ENCODE assay signal across 11 cellular contexts in genomic region chr12:20629414-20630156, GRCh38.
DNase-seq lines count a peak whose midpoint lies in the region; ATAC-seq and TF ChIP-seq lines count a peak whose summit lies in the region.
"Had no signal": no experiment of that assay in that cellular context is flagged by ENCODE, and none has a peak within 500 bp of the region (broad histone marks: within the 10 kb centered on the region; RNA-seq: fewer than 3 reads in every experiment).

No MANE protein-coding gene starts in this region.

- no peaks in the 10 kb centered on the region for H3K79me2 ChIP-seq in KMS-11 (ENCODE audit: insufficient read depth, low read depth)

- H3K4me2 ChIP-seq in KMS-11, result peak overlapping the region; percentile 36; the same call in 1 of the 2 replicates

- peak overlapping the region; percentile 30; the same call in 1 of the 2 replicates for H3K27ac ChIP-seq in KMS-11
- H3K27ac ChIP-seq in thyroid gland, result peak overlapping the region in 1 of 3 donors; percentile 37

- H4K20me1 ChIP-seq in KMS-11 (ENCODE audit: insufficient read depth), result no peaks in the 10 kb centered on the region

- H3K36me3 ChIP-seq in KMS-11 (ENCODE audit: insufficient read depth) (no peaks in the 10 kb centered on the region), thyroid gland (no peaks in the 10 kb centered on the region)

- no peak overlapping the region for H3K4me3 Mint-ChIP-seq in activated T-helper 2 cell treated with anti-CD3 and anti-CD28 coated beads, Interferon-gamma antibody, Interleukin-2, Interleukin-4, amounts not matched to agents 10 μg/mL and 5 μg/mL and 100 μg/mL, durations not matched to agents 14 hours and 24 hours and 36 hours (ENCODE audit: low read depth)
- H3K4me3 Mint-ChIP-seq: activated T-helper 17 cell treated with anti-CD3 and anti-CD28 coated beads, Interleukin-2, amount 50 U/mL, for 72 hours had no signal

- 34 to 38% methylated on average over 6 of the region's 6 CpGs for WGBS in thyroid gland, 2 donors

- CTCF ChIA-PET in HEK293T (lab: Yijun Ruan, JAX), result no interaction called here

- H3K27me3 ChIP-seq in KMS-11 (ENCODE audit: insufficient read depth, low read depth), result no peaks in the 10 kb centered on the region
- H3K27me3 ChIP-seq in thyroid gland, result no peaks in the 10 kb centered on the region

- H3K4me3 ChIP-seq in KMS-11 (IDR thresholded peaks at IDR 0.05; ENCODE audit: insufficient read depth, low read depth, low read length), result no peak overlapping the region
- no peak overlapping the region for H3K4me3 ChIP-seq in choroid plexus epithelial cell (ENCODE audit: low read depth, low read length)
- no peak overlapping the region for H3K4me3 ChIP-seq in thyroid gland (replicated peaks in 1 of 3)

- no peak overlapping the region for H3K27ac Mint-ChIP-seq in activated T-helper 2 cell treated with anti-CD3 and anti-CD28 coated beads, Interferon-gamma antibody, Interleukin-2, Interleukin-4, amounts not matched to agents 10 μg/mL and 5 μg/mL and 100 μg/mL, durations not matched to agents 14 hours and 24 hours and 36 hours
- H3K27ac Mint-ChIP-seq: activated T-helper 17 cell treated with anti-CD3 and anti-CD28 coated beads, Interleukin-2, amount 50 U/mL, for 72 hours had no signal

- intact Hi-C loops in thyroid gland (cut with DNase I), result no loop called here
- intact Hi-C loops in activated T-helper 2 cell treated with anti-CD3 and anti-CD28 coated beads, Interferon-gamma antibody, Interleukin-2, Interleukin-4, amounts not matched to agents 10 μg/mL and 5 μg/mL and 100 μg/mL, durations not matched to agents 14 hours and 24 hours and 36 hours (cut with micrococcal nuclease), result no loop called here

- TF ChIP-seq CTCF in KMS-11 (conservative IDR thresholded peaks at IDR 0.05; ENCODE audit: low read depth, low read length) (no peak), choroid plexus epithelial cell (conservative IDR thresholded peaks at IDR 0.05; ENCODE audit: low read depth, low read length) (no peak), thyroid gland (IDR thresholded peaks at IDR 0.05) (no peak)

- DNase-seq in choroid plexus epithelial cell (ENCODE audit: low read depth) (peak; percentile 86), iris pigment epithelial cell (ENCODE audit: low read depth) (peak; percentile 78), thyroid gland (peak; percentile 38 to 68), HEK293T (ENCODE audit: extremely low spot score) (no peak)
- no peak for DNase-seq in activated T-helper 2 cell treated with anti-CD3 and anti-CD28 coated beads, Interferon-gamma antibody, Interleukin-2, Interleukin-4, amounts not matched to agents 10 μg/mL and 5 μg/mL and 100 μg/mL, durations not matched to agents 14 hours and 24 hours and 36 hours (ENCODE audit: low spot score)
- DNase-seq: NCI-H2171 treated with DMSO at 0.1 percent for 48 hours; stimulated activated naive CD4-positive, alpha-beta T cell treated with Interleukin-2 at 50 U/mL for 16 hours; T-helper 9 cell had no signal

- no peaks in the 10 kb centered on the region for H3K9me3 ChIP-seq in thyroid gland

- no peak for ATAC-seq in GM21786 (IDR thresholded peaks at IDR 0.05; ENCODE audit: unreplicated experiment)
- ATAC-seq: activated T-helper 17 cell treated with anti-CD3 and anti-CD28 coated beads, Interleukin-2, amount 50 U/mL, for 72 hours had no signal

- POLR2A ChIA-PET in HEK293T (lab: Yijun Ruan, JAX), result no interaction called here

- H3K4me1 ChIP-seq in KMS-11 (ENCODE audit: low read depth, poor library complexity, severe bottlenecking) (peaks cover 20% of the 10 kb centered on the region), thyroid gland (peaks cover 20 to 25% of the 10 kb centered on the region in 2 donors)

- no peaks in the 10 kb centered on the region for H3K27me3 Mint-ChIP-seq in activated T-helper 2 cell treated with anti-CD3 and anti-CD28 coated beads, Interferon-gamma antibody, Interleukin-2, Interleukin-4, amounts not matched to agents 10 μg/mL and 5 μg/mL and 100 μg/mL, durations not matched to agents 14 hours and 24 hours and 36 hours (ENCODE audit: low read depth)
- H3K27me3 Mint-ChIP-seq: activated T-helper 17 cell treated with anti-CD3 and anti-CD28 coated beads, Interleukin-2, amount 50 U/mL, for 72 hours had no signal

- TF ChIP-seq POLR2A in thyroid gland (IDR thresholded peaks at IDR 0.05), result no peak

- H3K4me1 Mint-ChIP-seq in activated T-helper 2 cell treated with anti-CD3 and anti-CD28 coated beads, Interferon-gamma antibody, Interleukin-2, Interleukin-4, amounts not matched to agents 10 μg/mL and 5 μg/mL and 100 μg/mL, durations not matched to agents 14 hours and 24 hours and 36 hours (ENCODE audit: low read depth), result no peaks in the 10 kb centered on the region
- H3K4me1 Mint-ChIP-seq: activated T-helper 17 cell treated with anti-CD3 and anti-CD28 coated beads, Interleukin-2, amount 50 U/mL, for 72 hours had no signal

- H3K9me3 Mint-ChIP-seq in activated T-helper 2 cell treated with anti-CD3 and anti-CD28 coated beads, Interferon-gamma antibody, Interleukin-2, Interleukin-4, amounts not matched to agents 10 μg/mL and 5 μg/mL and 100 μg/mL, durations not matched to agents 14 hours and 24 hours and 36 hours, result no peaks in the 10 kb centered on the region
- H3K9me3 Mint-ChIP-seq: activated T-helper 17 cell treated with anti-CD3 and anti-CD28 coated beads, Interleukin-2, amount 50 U/mL, for 72 hours had no signal

- H2AFZ ChIP-seq in KMS-11 (ENCODE audit: low read depth), result peak overlapping the region; percentile 48

- H3K36me3 Mint-ChIP-seq in activated T-helper 2 cell treated with anti-CD3 and anti-CD28 coated beads, Interferon-gamma antibody, Interleukin-2, Interleukin-4, amounts not matched to agents 10 μg/mL and 5 μg/mL and 100 μg/mL, durations not matched to agents 14 hours and 24 hours and 36 hours (ENCODE audit: low read depth), result no peaks in the 10 kb centered on the region

- peak overlapping the region; percentile 0; the same call in 1 of the 2 replicates for H3K9ac ChIP-seq in KMS-11

TF ChIP-seq in HEK293T, 16 proteins besides CTCF, POLR2A, EP300 and RAD21:
- TF ChIP-seq FOXK2 (IDR thresholded peaks at IDR 0.05) (no peak), HDGF (IDR thresholded peaks at IDR 0.05; ENCODE audit: borderline replicate concordance) (no peak), CTBP1 (IDR thresholded peaks at IDR 0.05; ENCODE audit: borderline replicate concordance) (no peak), SUZ12 (IDR thresholded peaks at IDR 0.05) (no peak), PKNOX1 (IDR thresholded peaks at IDR 0.05) (no peak), NFRKB (IDR thresholded peaks at IDR 0.05) (no peak), L3MBTL2 (conservative IDR thresholded peaks at IDR 0.05) (no peak), SP1 (IDR thresholded peaks at IDR 0.05) (no peak)
TF ChIP-seq in HEK293T: peak in this region for 0.

Comparison
In these comparisons a context has a peak if more than half of its experiments do, and no peak if none do; other contexts are left out.
1. DNase-seq: peak in choroid plexus epithelial cell (single experiment), iris pigment epithelial cell (single experiment) and thyroid gland (2 of 2); none in HEK293T (single experiment) and activated T-helper 2 cell treated with anti-CD3 and anti-CD28 coated beads, Interferon-gamma antibody, Interleukin-2, Interleukin-4, amounts not matched to agents 10 μg/mL and 5 μg/mL and 100 μg/mL, durations not matched to agents 14 hours and 24 hours and 36 hours (single experiment).